In genomic region chr7:76397409-76398183, GRCh38 we compare ENCODE assay signal across 8 cellular contexts. TPM values are rescaled to one million over a fixed set of nuclear protein-coding genes. Genes with fewer than 3 reads are reported as not detected.
DNase-seq lines count a peak whose midpoint lies in the region; ATAC-seq lines count a peak whose summit lies in the region.

No MANE protein-coding gene starts in this region.

- H3K36me3 Mint-ChIP-seq in memory B cell: no peaks in the 10 kb centered on the region

- H3K4me3 Mint-ChIP-seq in memory B cell: peak overlapping the region; percentile 86

- no peak overlapping the region for H3K27ac Mint-ChIP-seq in memory B cell

- no peaks in the 10 kb centered on the region for H3K9me3 Mint-ChIP-seq in memory B cell

- H3K4me1 Mint-ChIP-seq in memory B cell: peaks cover 11% of the 10 kb centered on the region

- peak; percentile 21 for DNase-seq in NCI-H2029 (lab: John Stamatoyannopoulos, UW)
- no peak for DNase-seq in NCI-H2029 treated with DMSO at 0.1 percent for 48 hours (lab: John Stamatoyannopoulos, UW)
- DNase-seq in NCI-H2171 (lab: John Stamatoyannopoulos, UW): peak; percentile 68
- DNase-seq in activated CD4-positive, alpha-beta T cell treated with anti-CD3 and anti-CD28 coated beads, Interleukin-2, amount 50 U/mL, for 24 hours (ENCODE audit: low read depth in 1 of 2, low spot score in 1 of 2): peak; percentile 76 to 78
- peak; percentile 54 to 74 for DNase-seq in dermis microvascular lymphatic vessel endothelial cell (ENCODE audit: low read depth in 2 of 2)
- peak; percentile 60 to 61 for DNase-seq in memory B cell (ENCODE audit: low spot score in 2 of 2)
- DNase-seq in stimulated activated CD8-positive, alpha-beta memory T cell treated with anti-CD3 and anti-CD28 coated beads, Interleukin-15, amount 100 ng/mL, for 48 hours (ENCODE audit: low read depth in 2 of 2): peak; percentile 72 to 79

- ATAC-seq in memory B cell (ENCODE audit: low read depth) (peak; percentile 50), HG03045 (IDR thresholded peaks at IDR 0.05; ENCODE audit: unreplicated experiment) (no peak)

- no peaks in the 10 kb centered on the region for H3K27me3 Mint-ChIP-seq in memory B cell

RNA-seq across cellular contexts. Expression of gene SSC4D, which starts 11.9 kb away (rescaled TPM):
- total RNA-seq in dermis microvascular lymphatic vessel endothelial cell: 0.51 and 0.63 TPM in 2 replicates

RNA-seq across cellular contexts. Expression of gene ZP3, which starts 27.2 kb away (rescaled TPM):
- total RNA-seq in dermis microvascular lymphatic vessel endothelial cell: 1.7 and 2.5 TPM in 2 replicates

RNA-seq across cellular contexts. Expression of gene YWHAG, which starts 38.8 kb away (rescaled TPM):
- total RNA-seq in dermis microvascular lymphatic vessel endothelial cell: 84.6 and 122 TPM in 2 replicates
